1 cellular context compared by ENCODE assay signal in genomic region chr22:17046949-17047348, GRCh38.
TF ChIP-seq lines count a peak whose summit lies in the region.

No MANE protein-coding gene starts in this region.

TF ChIP-seq in K562, 482 proteins besides CTCF, POLR2A, EP300 and RAD21:
- TF ChIP-seq ARHGAP35 (IDR thresholded peaks at IDR 0.05; ENCODE audit: partially characterized antibody) (no peak), NR2F6 (CRISPR knock-in tag; IDR thresholded peaks at IDR 0.05) (no peak), THAP7 (CRISPR knock-in tag; IDR thresholded peaks at IDR 0.05) (no peak), NCOR1 (IDR thresholded peaks at IDR 0.05) (no peak), RBM22 (IDR thresholded peaks at IDR 0.05; ENCODE audit: low read depth, low read length, poor library complexity, severe bottlenecking) (no peak), CUX1 (CRISPR knock-in tag; IDR thresholded peaks at IDR 0.05) (no peak), ESRRA (IDR thresholded peaks at IDR 0.05; ENCODE audit: borderline replicate concordance, low read depth) (peak; percentile 61; the same call in 1 of the 2 replicates), PHB2 (IDR thresholded peaks at IDR 0.05; ENCODE audit: low read depth) (no peak), HNRNPLL (IDR thresholded peaks at IDR 0.05; ENCODE audit: low read depth, low read length, poor library complexity, severe bottlenecking) (no peak), RBM25 (IDR thresholded peaks at IDR 0.05; ENCODE audit: low read depth, low read length, severe bottlenecking) (peak; percentile 93), FOXP4 (CRISPR knock-in tag; IDR thresholded peaks at IDR 0.05; ENCODE audit: borderline replicate concordance) (no peak), ZKSCAN3 (CRISPR knock-in tag; IDR thresholded peaks at IDR 0.05) (no peak), ZNF316 (IDR thresholded peaks at IDR 0.05) (no peak), SREBF2 (CRISPR knock-in tag; IDR thresholded peaks at IDR 0.05) (no peak), TAF9B (IDR thresholded peaks at IDR 0.05; ENCODE audit: partially characterized antibody) (no peak), KDM1A (IDR thresholded peaks at IDR 0.05) (0 out of 4 replicates have a peak, but pooled peaks of 1 of the 2 experiments have one; percentile 10)
